Comparison of ENCODE assay signal across 2 cellular contexts in the genomic region with DNA sequence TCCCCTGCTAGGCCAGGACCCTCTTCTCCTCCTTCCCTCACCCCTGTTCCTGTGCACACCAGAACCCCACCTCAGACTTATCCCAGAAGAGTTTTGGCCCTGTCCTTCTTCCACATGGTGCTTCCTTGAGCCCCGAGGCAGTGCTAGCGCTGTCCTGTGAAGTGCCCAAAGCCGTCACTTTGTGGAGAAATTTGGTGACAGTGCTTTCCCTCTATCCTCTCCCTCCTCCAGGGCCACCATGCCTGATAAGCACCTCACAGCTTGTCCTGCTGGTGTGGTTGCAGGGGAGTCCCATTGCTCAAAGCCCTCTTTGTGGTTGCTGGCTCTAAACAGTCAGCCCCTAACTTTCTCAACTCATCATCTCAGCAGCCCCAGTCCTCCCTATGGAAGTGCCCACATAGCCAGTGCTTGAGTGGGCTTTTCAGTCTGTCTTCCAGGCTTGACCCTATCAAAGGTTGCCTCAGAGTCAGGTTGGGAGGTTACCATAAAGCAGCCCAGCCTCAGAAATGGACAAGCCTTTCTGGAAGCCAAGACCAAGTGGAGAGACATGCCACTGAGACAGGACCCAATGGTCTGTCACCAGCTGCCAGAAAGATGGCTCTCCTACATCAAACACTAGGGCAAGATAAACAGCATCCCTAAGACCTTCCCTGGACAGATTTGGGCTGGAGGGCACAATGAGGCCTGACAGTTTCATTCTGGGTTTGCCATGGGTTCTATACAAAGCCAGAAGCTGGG.
TF ChIP-seq lines count a peak whose summit lies in the region.

No MANE protein-coding gene starts in this region.

TF ChIP-seq in SK-N-SH treated with all-trans-retinoic acid at 6 μM for 48 hours, 23 proteins besides CTCF, POLR2A, EP300 and RAD21:
- TF ChIP-seq RARB (CRISPR knock-in tag; IDR thresholded peaks at IDR 0.05), result no peak
- TF ChIP-seq, protein P1, sequence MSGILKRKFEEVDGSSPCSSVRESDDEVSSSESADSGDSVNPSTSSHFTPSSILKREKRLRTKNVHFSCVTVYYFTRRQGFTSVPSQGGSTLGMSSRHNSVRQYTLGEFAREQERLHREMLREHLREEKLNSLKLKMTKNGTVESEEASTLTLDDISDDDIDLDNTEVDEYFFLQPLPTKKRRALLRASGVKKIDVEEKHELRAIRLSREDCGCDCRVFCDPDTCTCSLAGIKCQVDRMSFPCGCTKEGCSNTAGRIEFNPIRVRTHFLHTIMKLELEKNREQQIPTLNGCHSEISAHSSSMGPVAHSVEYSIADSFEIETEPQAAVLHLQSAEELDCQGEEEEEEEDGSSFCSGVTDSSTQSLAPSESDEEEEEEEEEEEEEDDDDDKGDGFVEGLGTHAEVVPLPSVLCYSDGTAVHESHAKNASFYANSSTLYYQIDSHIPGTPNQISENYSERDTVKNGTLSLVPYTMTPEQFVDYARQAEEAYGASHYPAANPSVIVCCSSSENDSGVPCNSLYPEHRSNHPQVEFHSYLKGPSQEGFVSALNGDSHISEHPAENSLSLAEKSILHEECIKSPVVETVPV (CRISPR knock-in tag; IDR thresholded peaks at IDR 0.05), result no peak
- no peak for TF ChIP-seq ZFP3 (CRISPR knock-in tag; IDR thresholded peaks at IDR 0.05)
- TF ChIP-seq, protein P2, sequence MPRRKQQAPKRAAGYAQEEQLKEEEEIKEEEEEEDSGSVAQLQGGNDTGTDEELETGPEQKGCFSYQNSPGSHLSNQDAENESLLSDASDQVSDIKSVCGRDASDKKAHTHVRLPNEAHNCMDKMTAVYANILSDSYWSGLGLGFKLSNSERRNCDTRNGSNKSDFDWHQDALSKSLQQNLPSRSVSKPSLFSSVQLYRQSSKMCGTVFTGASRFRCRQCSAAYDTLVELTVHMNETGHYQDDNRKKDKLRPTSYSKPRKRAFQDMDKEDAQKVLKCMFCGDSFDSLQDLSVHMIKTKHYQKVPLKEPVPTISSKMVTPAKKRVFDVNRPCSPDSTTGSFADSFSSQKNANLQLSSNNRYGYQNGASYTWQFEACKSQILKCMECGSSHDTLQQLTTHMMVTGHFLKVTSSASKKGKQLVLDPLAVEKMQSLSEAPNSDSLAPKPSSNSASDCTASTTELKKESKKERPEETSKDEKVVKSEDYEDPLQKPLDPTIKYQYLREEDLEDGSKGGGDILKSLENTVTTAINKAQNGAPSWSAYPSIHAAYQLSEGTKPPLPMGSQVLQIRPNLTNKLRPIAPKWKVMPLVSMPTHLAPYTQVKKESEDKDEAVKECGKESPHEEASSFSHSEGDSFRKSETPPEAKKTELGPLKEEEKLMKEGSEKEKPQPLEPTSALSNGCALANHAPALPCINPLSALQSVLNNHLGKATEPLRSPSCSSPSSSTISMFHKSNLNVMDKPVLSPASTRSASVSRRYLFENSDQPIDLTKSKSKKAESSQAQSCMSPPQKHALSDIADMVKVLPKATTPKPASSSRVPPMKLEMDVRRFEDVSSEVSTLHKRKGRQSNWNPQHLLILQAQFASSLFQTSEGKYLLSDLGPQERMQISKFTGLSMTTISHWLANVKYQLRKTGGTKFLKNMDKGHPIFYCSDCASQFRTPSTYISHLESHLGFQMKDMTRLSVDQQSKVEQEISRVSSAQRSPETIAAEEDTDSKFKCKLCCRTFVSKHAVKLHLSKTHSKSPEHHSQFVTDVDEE (CRISPR knock-in tag; IDR thresholded peaks at IDR 0.05), result no peak
- no peak for TF ChIP-seq TOX (CRISPR knock-in tag; IDR thresholded peaks at IDR 0.05; ENCODE audit: borderline replicate concordance)
- no peak for TF ChIP-seq ZFP30 (CRISPR knock-in tag; IDR thresholded peaks at IDR 0.05)
- TF ChIP-seq OSR1 (CRISPR knock-in tag; IDR thresholded peaks at IDR 0.05), result no peak
- no peak for TF ChIP-seq BACH2 (CRISPR knock-in tag; IDR thresholded peaks at IDR 0.05; ENCODE audit: borderline replicate concordance)
- TF ChIP-seq, protein P3, sequence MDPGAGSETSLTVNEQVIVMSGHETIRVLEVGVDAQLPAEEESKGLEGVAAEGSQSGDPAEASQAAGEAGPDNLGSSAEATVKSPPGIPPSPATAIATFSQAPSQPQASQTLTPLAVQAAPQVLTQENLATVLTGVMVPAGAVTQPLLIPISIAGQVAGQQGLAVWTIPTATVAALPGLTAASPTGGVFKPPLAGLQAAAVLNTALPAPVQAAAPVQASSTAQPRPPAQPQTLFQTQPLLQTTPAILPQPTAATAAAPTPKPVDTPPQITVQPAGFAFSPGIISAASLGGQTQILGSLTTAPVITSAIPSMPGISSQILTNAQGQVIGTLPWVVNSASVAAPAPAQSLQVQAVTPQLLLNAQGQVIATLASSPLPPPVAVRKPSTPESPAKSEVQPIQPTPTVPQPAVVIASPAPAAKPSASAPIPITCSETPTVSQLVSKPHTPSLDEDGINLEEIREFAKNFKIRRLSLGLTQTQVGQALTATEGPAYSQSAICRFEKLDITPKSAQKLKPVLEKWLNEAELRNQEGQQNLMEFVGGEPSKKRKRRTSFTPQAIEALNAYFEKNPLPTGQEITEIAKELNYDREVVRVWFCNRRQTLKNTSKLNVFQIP (CRISPR knock-in tag; IDR thresholded peaks at IDR 0.05; ENCODE audit: borderline replicate concordance, low read depth), result no peak
- no peak for TF ChIP-seq ZNF565 (CRISPR knock-in tag; conservative IDR thresholded peaks at IDR 0.05; ENCODE audit: low read depth)
- no peak for TF ChIP-seq ZNF8 (CRISPR knock-in tag; IDR thresholded peaks at IDR 0.05)
- TF ChIP-seq ISL1 (CRISPR knock-in tag; IDR thresholded peaks at IDR 0.05), result no peak
- no peak for TF ChIP-seq ESRRG (CRISPR knock-in tag; IDR thresholded peaks at IDR 0.05)

TF ChIP-seq in SK-N-SH, 30 proteins besides CTCF, POLR2A, EP300 and RAD21:
- TF ChIP-seq JUND (IDR thresholded peaks at IDR 0.05), result no peak
- TF ChIP-seq RCOR1 (IDR thresholded peaks at IDR 0.05; ENCODE audit: low read length), result no peak
- TF ChIP-seq GABPA (IDR thresholded peaks at IDR 0.05; ENCODE audit: low read depth), result no peak
- TF ChIP-seq MEF2A (IDR thresholded peaks at IDR 0.05; ENCODE audit: borderline replicate concordance, low read depth), result no peak
- TF ChIP-seq ELF1 (IDR thresholded peaks at IDR 0.05), result no peak
- TF ChIP-seq CHD2 (IDR thresholded peaks at IDR 0.05; ENCODE audit: low read length, partially characterized antibody), result no peak
- no peak for TF ChIP-seq RFX5 (IDR thresholded peaks at IDR 0.05; ENCODE audit: low read length)
- TF ChIP-seq TCF12 (IDR thresholded peaks at IDR 0.05), result no peak
- TF ChIP-seq NRF1 (IDR thresholded peaks at IDR 0.05; ENCODE audit: low read depth, low read length), result no peak
- TF ChIP-seq, protein P4, sequence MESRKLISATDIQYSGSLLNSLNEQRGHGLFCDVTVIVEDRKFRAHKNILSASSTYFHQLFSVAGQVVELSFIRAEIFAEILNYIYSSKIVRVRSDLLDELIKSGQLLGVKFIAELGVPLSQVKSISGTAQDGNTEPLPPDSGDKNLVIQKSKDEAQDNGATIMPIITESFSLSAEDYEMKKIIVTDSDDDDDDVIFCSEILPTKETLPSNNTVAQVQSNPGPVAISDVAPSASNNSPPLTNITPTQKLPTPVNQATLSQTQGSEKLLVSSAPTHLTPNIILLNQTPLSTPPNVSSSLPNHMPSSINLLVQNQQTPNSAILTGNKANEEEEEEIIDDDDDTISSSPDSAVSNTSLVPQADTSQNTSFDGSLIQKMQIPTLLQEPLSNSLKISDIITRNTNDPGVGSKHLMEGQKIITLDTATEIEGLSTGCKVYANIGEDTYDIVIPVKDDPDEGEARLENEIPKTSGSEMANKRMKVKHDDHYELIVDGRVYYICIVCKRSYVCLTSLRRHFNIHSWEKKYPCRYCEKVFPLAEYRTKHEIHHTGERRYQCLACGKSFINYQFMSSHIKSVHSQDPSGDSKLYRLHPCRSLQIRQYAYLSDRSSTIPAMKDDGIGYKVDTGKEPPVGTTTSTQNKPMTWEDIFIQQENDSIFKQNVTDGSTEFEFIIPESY (IDR thresholded peaks at IDR 0.05; ENCODE audit: borderline replicate concordance, low read depth), result no peak
- no peak for TF ChIP-seq POLR2AphosphoS5 (IDR thresholded peaks at IDR 0.05; ENCODE audit: low read depth, low read length)
- TF ChIP-seq, protein P5, sequence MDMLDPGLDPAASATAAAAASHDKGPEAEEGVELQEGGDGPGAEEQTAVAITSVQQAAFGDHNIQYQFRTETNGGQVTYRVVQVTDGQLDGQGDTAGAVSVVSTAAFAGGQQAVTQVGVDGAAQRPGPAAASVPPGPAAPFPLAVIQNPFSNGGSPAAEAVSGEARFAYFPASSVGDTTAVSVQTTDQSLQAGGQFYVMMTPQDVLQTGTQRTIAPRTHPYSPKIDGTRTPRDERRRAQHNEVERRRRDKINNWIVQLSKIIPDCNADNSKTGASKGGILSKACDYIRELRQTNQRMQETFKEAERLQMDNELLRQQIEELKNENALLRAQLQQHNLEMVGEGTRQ (IDR thresholded peaks at IDR 0.05; ENCODE audit: borderline replicate concordance, low read depth, low read length), result no peak
- no peak for TF ChIP-seq RXRA (IDR thresholded peaks at IDR 0.05; ENCODE audit: borderline replicate concordance, low read depth)
